1 cellular context compared by ENCODE assay signal in genomic region chr3:43323541-43323940, GRCh38.
TF ChIP-seq lines count a peak whose summit lies in the region.

No MANE protein-coding gene starts in this region.

TF ChIP-seq in K562, 482 proteins besides CTCF, POLR2A, EP300 and RAD21 (continued from another document):
- no peak for TF ChIP-seq BRF2 (IDR thresholded peaks at IDR 0.05; ENCODE audit: borderline replicate concordance, insufficient read depth, insufficient read length)
- peak; percentile 65 for TF ChIP-seq RBM25 (IDR thresholded peaks at IDR 0.05; ENCODE audit: low read depth, low read length, severe bottlenecking)
- no peak for TF ChIP-seq LCOR (CRISPR knock-in tag; IDR thresholded peaks at IDR 0.05)
